11 cellular contexts compared by ENCODE assay signal in genomic region chr17:50170662-50171370, GRCh38. TPM values are rescaled to one million over a fixed set of nuclear protein-coding genes. Genes with fewer than 3 reads are reported as not detected.
A peak's percentile ranks its signal among the peaks of the same experiment; 100 is the strongest.
DNase-seq lines count a peak whose midpoint lies in the region; ATAC-seq and TF ChIP-seq lines count a peak whose summit lies in the region.
"Had no signal": no experiment of that assay in that cellular context is flagged by ENCODE, and none has a peak within 500 bp of the region (broad histone marks: within the 10 kb centered on the region; RNA-seq: fewer than 3 reads in every experiment).

No MANE protein-coding gene starts in this region.

- H3K27me3 Mint-ChIP-seq in activated CD4-positive, alpha-beta T cell treated with anti-CD3 and anti-CD28 coated beads for 36 hours: no peaks in the 10 kb centered on the region
- no peaks in the 10 kb centered on the region for H3K27me3 Mint-ChIP-seq in T-helper 17 cell

- TF ChIP-seq EP300 in SK-N-SH (IDR thresholded peaks at IDR 0.05; ENCODE audit: borderline replicate concordance in 1 of 2, low read depth in 1 of 2, low read length in 1 of 2): no peak

- TF ChIP-seq RAD21 in SK-N-SH (IDR thresholded peaks at IDR 0.05; ENCODE audit: low read length): no peak

- ATAC-seq in activated CD4-positive, alpha-beta T cell treated with anti-CD3 and anti-CD28 coated beads for 36 hours: peak; percentile 59
- ATAC-seq in HG02973 (IDR thresholded peaks at IDR 0.05; ENCODE audit: unreplicated experiment) (peak; percentile 51), T-helper 17 cell (peak; percentile 31)

- H3K36me3 Mint-ChIP-seq in activated CD4-positive, alpha-beta T cell treated with anti-CD3 and anti-CD28 coated beads for 36 hours (ENCODE audit: low read depth): no peaks in the 10 kb centered on the region
- H3K36me3 Mint-ChIP-seq in T-helper 17 cell (ENCODE audit: low read depth): no peaks in the 10 kb centered on the region

- H3K9me3 Mint-ChIP-seq in activated CD4-positive, alpha-beta T cell treated with anti-CD3 and anti-CD28 coated beads for 36 hours (ENCODE audit: low read depth): no peaks in the 10 kb centered on the region

- H3K4me1 Mint-ChIP-seq in activated CD4-positive, alpha-beta T cell treated with anti-CD3 and anti-CD28 coated beads for 36 hours: peaks cover 9% of the 10 kb centered on the region
- peaks cover 19% of the 10 kb centered on the region for H3K4me1 Mint-ChIP-seq in T-helper 17 cell

- H3K27ac Mint-ChIP-seq in activated CD4-positive, alpha-beta T cell treated with anti-CD3 and anti-CD28 coated beads for 36 hours: no peak overlapping the region
- H3K27ac Mint-ChIP-seq in T-helper 17 cell: no peak overlapping the region

- H3K79me2 ChIP-seq in smooth muscle cell (ENCODE audit: low read depth): no peaks in the 10 kb centered on the region
- H3K79me2 ChIP-seq in SK-N-SH (ENCODE audit: insufficient read depth): no peaks in the 10 kb centered on the region

- no peak overlapping the region for H3K4me2 ChIP-seq in smooth muscle cell
- H3K4me2 ChIP-seq in SK-N-SH: no peak overlapping the region
- H3K4me2 ChIP-seq: A549 had no signal

- no peaks in the 10 kb centered on the region for H3K4me1 ChIP-seq in smooth muscle cell (ENCODE audit: low read depth)
- peaks cover 12 to 30% of the 10 kb centered on the region in 2 experiments for H3K4me1 ChIP-seq in SK-N-SH (ENCODE audit: control insufficient read depth in 1 of 2, insufficient read depth in 2 of 2, low read depth in 1 of 2, low read length in 1 of 2)
- H3K4me1 ChIP-seq in colonic mucosa: no peaks in the 10 kb centered on the region

- peak overlapping the region; percentile 31 for H3K27ac ChIP-seq in smooth muscle cell (ENCODE audit: low read depth)
- H3K27ac ChIP-seq in SK-N-SH (ENCODE audit: low read depth in 2 of 2, low read length in 1 of 2): no peak overlapping the region
- no peak overlapping the region for H3K27ac ChIP-seq in colonic mucosa
- H3K27ac ChIP-seq: SJSA1 had no signal

- intact Hi-C loops in activated CD4-positive, alpha-beta T cell treated with anti-CD3 and anti-CD28 coated beads for 36 hours (cut with DNase I, micrococcal nuclease): no loop called here
- intact Hi-C loops in colonic mucosa (cut with DNase I): loop anchor here (2.0 kb wide), 1 partner anchor 26 kb away; no protein-coding TSS in a partner anchor

- WGBS in smooth muscle cell (ENCODE audit: low lambda C conversion rate): 88% methylated on average over 10 of the region's 10 CpGs
- WGBS in SK-N-SH (ENCODE audit: low lambda C conversion rate): 85% methylated on average over 9 of the region's 10 CpGs

- H3K9me3 ChIP-seq in T-helper 17 cell (ENCODE audit: control insufficient read depth, low read length, poor library complexity, severe bottlenecking) (no peaks in the 10 kb centered on the region), smooth muscle cell (replicated peaks; ENCODE audit: low read depth) (no peaks in the 10 kb centered on the region), SK-N-SH (no peaks in the 10 kb centered on the region), colonic mucosa (no peaks in the 10 kb centered on the region)
- H3K9me3 ChIP-seq: A549 had no signal

- no peak overlapping the region for H3K4me3 Mint-ChIP-seq in activated CD4-positive, alpha-beta T cell treated with anti-CD3 and anti-CD28 coated beads for 36 hours
- no peak overlapping the region for H3K4me3 Mint-ChIP-seq in T-helper 17 cell

- H3K9ac ChIP-seq in smooth muscle cell (ENCODE audit: low read depth) (no peak overlapping the region), SK-N-SH (no peak overlapping the region), colonic mucosa (ENCODE audit: low read depth in 2 of 2, low read length in 2 of 2) (no peak overlapping the region)

- no peaks in the 10 kb centered on the region for H3K36me3 ChIP-seq in smooth muscle cell (ENCODE audit: low read depth)
- no peaks in the 10 kb centered on the region for H3K36me3 ChIP-seq in SK-N-SH (replicated peaks in 1 of 2; ENCODE audit: control insufficient read depth in 1 of 2, insufficient read depth in 2 of 2, low read length in 1 of 2)
- no peaks in the 10 kb centered on the region for H3K36me3 ChIP-seq in colonic mucosa

- H2AFZ ChIP-seq in smooth muscle cell (ENCODE audit: low read depth) (no peak overlapping the region), SK-N-SH (ENCODE audit: low read depth) (no peak overlapping the region)

- H3K27me3 ChIP-seq in smooth muscle cell (ENCODE audit: low read depth) (no peaks in the 10 kb centered on the region), SK-N-SH (ENCODE audit: insufficient read depth) (no peaks in the 10 kb centered on the region), colonic mucosa (no peaks in the 10 kb centered on the region)
- H3K27me3 ChIP-seq: SJSA1 had no signal

- POLR2A ChIA-PET in activated CD4-positive, alpha-beta T cell treated with anti-CD3 and anti-CD28 coated beads for 36 hours (lab: Charles Lee): no interaction called here
- POLR2A ChIA-PET in SK-N-SH (lab: Yijun Ruan, JAX): no interaction called here

- peak; percentile 49 for DNase-seq in activated CD4-positive, alpha-beta T cell treated with anti-CD3 and anti-CD28 coated beads for 36 hours
- DNase-seq in activated CD4-positive, alpha-beta T cell treated with anti-CD3 and anti-CD28 coated beads for 1 hour: no peak
- DNase-seq in T-helper 17 cell (no peak), smooth muscle cell (lab: John Stamatoyannopoulos, UW; ENCODE audit: unreplicated experiment) (no peak), NCI-H524 (lab: John Stamatoyannopoulos, UW) (no peak), SK-N-SH (no peak), colonic mucosa (no peak)
- DNase-seq: activated naive CD4-positive, alpha-beta T cell had no signal

- H4K20me1 ChIP-seq in smooth muscle cell (ENCODE audit: low read depth) (no peaks in the 10 kb centered on the region), SK-N-SH (ENCODE audit: insufficient read depth) (no peaks in the 10 kb centered on the region)

- H3K9me2 ChIP-seq in SK-N-SH: no peaks in the 10 kb centered on the region

- no peak for TF ChIP-seq CTCF in smooth muscle cell (IDR thresholded peaks at IDR 0.05; ENCODE audit: borderline replicate concordance, insufficient read depth, poor library complexity, severe bottlenecking)
- TF ChIP-seq CTCF in SK-N-SH (IDR thresholded peaks at IDR 0.05): no peak
- no peak for TF ChIP-seq CTCF in colonic mucosa (IDR thresholded peaks at IDR 0.05)

- H3K4me3 ChIP-seq in smooth muscle cell (no peak overlapping the region), SK-N-SH (ENCODE audit: low read depth in 2 of 2, low read length in 1 of 2) (no peak overlapping the region), colonic mucosa (no peak overlapping the region)
- H3K4me3 ChIP-seq: A549, SJSA1 had no signal

- CTCF ChIA-PET in activated CD4-positive, alpha-beta T cell treated with anti-CD3 and anti-CD28 coated beads for 36 hours (lab: Charles Lee): interaction anchor here (0.6 to 3.6 kb wide), 12 partner anchors 7 to 126 kb away, joined by 3 to 34 read pairs (median 6); partner anchors contain the start of gene COL1A1
- CTCF ChIA-PET in SK-N-SH (lab: Yijun Ruan, JAX): interaction anchor here (0.8 to 17.0 kb wide), 15 partner anchors 7 to 127 kb away, joined by 3 to 517 read pairs (median 30); partner anchors contain the start of genes COL1A1, PDK2 and TMEM92

- H3F3A ChIP-seq in smooth muscle cell (ENCODE audit: low read depth) (peaks cover 3% of the 10 kb centered on the region), SK-N-SH (replicated peaks; ENCODE audit: insufficient read depth) (peaks cover 18% of the 10 kb centered on the region)

TF ChIP-seq in SK-N-SH, 30 proteins besides CTCF, POLR2A, EP300 and RAD21 (continues in another document):
- no peak for TF ChIP-seq GATA2 (CRISPR knock-in tag; IDR thresholded peaks at IDR 0.05)
- no peak for TF ChIP-seq CHD2 (IDR thresholded peaks at IDR 0.05; ENCODE audit: low read length, partially characterized antibody)
- no peak for TF ChIP-seq TCF12 (IDR thresholded peaks at IDR 0.05)
- no peak for TF ChIP-seq TEAD4 (IDR thresholded peaks at IDR 0.05; ENCODE audit: borderline replicate concordance, insufficient read depth)

RNA-seq across cellular contexts. Expression of gene SGCA, which starts 5.0 kb away (rescaled TPM):
- total RNA-seq in activated CD4-positive, alpha-beta T cell treated with anti-CD3 and anti-CD28 coated beads for 36 hours: under 1 TPM in 1 of 2 experiments, not detected in 1; 0.26 TPM
- total RNA-seq in T-helper 17 cell: not detected
- total RNA-seq in smooth muscle cell: 0.99 TPM in 1 of 2 replicates, not detected in the other
- 1.4 and 2.1 TPM in 2 replicates for polyA plus RNA-seq in smooth muscle cell
- polyA plus RNA-seq in SK-N-SH (2012; rRNA removed): 0.29 TPM in 1 of 2 replicates, not detected in the other
- polyA plus RNA-seq in SK-N-SH (2012; cell fraction: cytosol; rRNA removed): 0.04 and 0.07 TPM in 2 replicates
- 0.11 and 0.15 TPM in 2 replicates for polyA plus RNA-seq in SK-N-SH (2012; cell fraction: nucleus; rRNA removed)
- total RNA-seq in colonic mucosa: 1 to 10 TPM in 1 of 2 donors, under 1 TPM in 1; 0.89 to 5.5 TPM

RNA-seq across cellular contexts. Expression of gene PPP1R9B, which starts 20.3 kb away (rescaled TPM):
- 10 to 100 TPM; 61.1 to 64.0 TPM for total RNA-seq in activated CD4-positive, alpha-beta T cell treated with anti-CD3 and anti-CD28 coated beads for 36 hours
- 100 to 1,000 TPM in 1 of 2 donors, 10 to 100 TPM in 1; 82.9 to 111 TPM for total RNA-seq in T-helper 17 cell
- total RNA-seq in smooth muscle cell: 20.8 and 21.8 TPM in 2 replicates
- 6.7 and 10.2 TPM in 2 replicates for polyA plus RNA-seq in smooth muscle cell
- 26.9 and 35.2 TPM in 2 replicates for polyA plus RNA-seq in SK-N-SH (2012; rRNA removed)
- polyA plus RNA-seq in SK-N-SH (2012; cell fraction: cytosol; rRNA removed): 19.8 and 24.9 TPM in 2 replicates
- 65.0 and 65.1 TPM in 2 replicates for polyA plus RNA-seq in SK-N-SH (2012; cell fraction: nucleus; rRNA removed)
- 10 to 100 TPM; 36.6 to 43.2 TPM for total RNA-seq in colonic mucosa

RNA-seq across cellular contexts. Expression of gene COL1A1, which starts 30.6 kb away (rescaled TPM):
- under 1 TPM; 0.55 to 0.70 TPM for total RNA-seq in activated CD4-positive, alpha-beta T cell treated with anti-CD3 and anti-CD28 coated beads for 36 hours
- total RNA-seq in T-helper 17 cell (10 to 100 TPM; 15.4 to 16.6 TPM), smooth muscle cell (3,848 and 4,141 TPM in 2 replicates), colonic mucosa (100 to 1,000 TPM in 1 of 2 donors, 10 to 100 TPM in 1; 74.7 to 127 TPM)
- polyA plus RNA-seq in smooth muscle cell (18,306 and 25,649 TPM in 2 replicates), SK-N-SH (2012; rRNA removed) (265 and 1,461 TPM in 2 replicates)
- polyA plus RNA-seq in SK-N-SH (2012; cell fraction: cytosol; rRNA removed): 757 and 1,045 TPM in 2 replicates
- 2,732 and 4,628 TPM in 2 replicates for polyA plus RNA-seq in SK-N-SH (2012; cell fraction: nucleus; rRNA removed)

RNA-seq across cellular contexts. Expression of gene SAMD14, which starts 40.9 kb away (rescaled TPM):
- total RNA-seq in activated CD4-positive, alpha-beta T cell treated with anti-CD3 and anti-CD28 coated beads for 36 hours: 1 to 10 TPM in 1 of 2 experiments, under 1 TPM in 1; 0.77 to 1.1 TPM
- total RNA-seq in T-helper 17 cell (1 to 10 TPM; 1.7 to 5.8 TPM), smooth muscle cell (6.3 and 39.1 TPM in 2 replicates), colonic mucosa (1 to 10 TPM in 1 of 2 donors, under 1 TPM in 1; 0.77 to 2.3 TPM)
- polyA plus RNA-seq in smooth muscle cell (13.7 and 21.1 TPM in 2 replicates), SK-N-SH (2012; rRNA removed) (2.8 and 3.4 TPM in 2 replicates)
- polyA plus RNA-seq in SK-N-SH (2012; cell fraction: cytosol; rRNA removed): 1.2 and 2.0 TPM in 2 replicates
- polyA plus RNA-seq in SK-N-SH (2012; cell fraction: nucleus; rRNA removed): 12.4 and 16.5 TPM in 2 replicates

Comparison
In these comparisons a context has a peak if more than half of its experiments do, and no peak if none do; other contexts are left out.
1. RNA of gene COL1A1, which starts 30.6 kb away (total RNA-seq): 3,848 to 4,141 TPM in smooth muscle cell; 74.7 to 127 TPM in colonic mucosa, 15.4 to 16.6 TPM in T-helper 17 cell and 0.55 to 0.70 TPM in activated CD4-positive, alpha-beta T cell treated with anti-CD3 and anti-CD28 coated beads for 36 hours; every median in the first group is over 10 times any median in the second.
2. Peak in every context shown above with its lines, with median percentiles within 50 percentile points of each other: ATAC-seq.